ENCODE assay signal across 24 cellular contexts in the genomic region with DNA sequence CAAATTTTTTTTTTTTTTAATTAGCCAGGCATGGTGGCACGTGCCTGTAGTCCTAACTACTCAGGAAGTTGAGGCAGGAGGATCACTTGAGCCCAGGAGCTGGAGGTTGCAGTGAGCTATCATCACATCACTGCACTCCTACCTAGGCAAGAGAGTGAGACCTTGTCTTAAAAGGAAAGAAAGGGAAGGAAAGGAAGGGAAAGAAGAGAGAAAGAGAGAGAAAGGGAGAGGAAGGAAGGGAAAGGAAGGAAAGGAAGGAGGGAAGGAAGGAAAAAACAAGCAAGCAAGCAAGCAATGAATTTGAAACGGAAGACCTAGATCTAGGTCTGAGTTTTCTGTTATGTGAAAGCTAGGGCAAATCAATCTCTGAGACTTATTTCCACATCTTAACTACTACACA. TPM values are rescaled to one million over a fixed set of nuclear protein-coding genes. Genes with fewer than 3 reads are reported as not detected.
DNase-seq lines count a peak whose midpoint lies in the region; ATAC-seq and TF ChIP-seq lines count a peak whose summit lies in the region.
"Had no signal": no experiment of that assay in that cellular context is flagged by ENCODE, and none has a peak within 500 bp of the region (broad histone marks: within the 10 kb centered on the region; RNA-seq: fewer than 3 reads in every experiment).

No MANE protein-coding gene starts in this region.

- H3K4me2 ChIP-seq in BLaER1 treated with 17β-estradiol and CSF1 and Interleukin-3, amounts not matched to agents 10 nM and 100 nM: peak overlapping the region; percentile 0 to 96 (median 32); a peak in 14 of 22 replicates
- H3K4me2 ChIP-seq in SU-DHL-6 (ENCODE audit: low read depth, low read length, poor library complexity, severe bottlenecking): peak overlapping the region; percentile 81
- H3K4me2 ChIP-seq in osteoblast (ENCODE audit: insufficient read depth, low read length): no peak overlapping the region
- H3K4me2 ChIP-seq: GM23338, hepatocyte had no signal

- H3K27ac Mint-ChIP-seq in T-helper 2 cell treated with Interferon-gamma antibody and Interleukin-4, amounts not matched to agents 5 μg/mL and 100 μg/mL, for 36 hours: peak overlapping the region; percentile 52
- H3K27ac Mint-ChIP-seq in central memory CD8-positive, alpha-beta T cell (ENCODE audit: low read depth): no peak overlapping the region
- H3K27ac Mint-ChIP-seq: B cell; GM23338; stimulated activated naive CD8-positive, alpha-beta T cell treated with anti-CD3 and anti-CD28 coated beads, Interleukin-15, Interleukin-2, amounts not matched to agents 100 ng/mL and 50 ng/mL, for 24 hours; type B pancreatic cell had no signal

- peaks cover 27 to 80% (median 69%) of the 10 kb centered on the region in 11 experiments; a peak in 21 of 22 replicates for H4K20me1 ChIP-seq in BLaER1 treated with 17β-estradiol and CSF1 and Interleukin-3, amounts not matched to agents 10 nM and 100 nM
- H4K20me1 ChIP-seq in SU-DHL-6 (ENCODE audit: low read depth, low read length): peaks cover 18% of the 10 kb centered on the region
- peaks cover 15% of the 10 kb centered on the region for H4K20me1 ChIP-seq in osteoblast (ENCODE audit: insufficient read depth, low read length)

- no peaks in the 10 kb centered on the region for H3K27me3 ChIP-seq in BLaER1 treated with 17β-estradiol and CSF1 and Interleukin-3, amounts not matched to agents 10 nM and 100 nM
- H3K27me3 ChIP-seq in SU-DHL-6 (ENCODE audit: low read length) (no peaks in the 10 kb centered on the region), left ventricle myocardium inferior (ENCODE audit: low read depth) (no peaks in the 10 kb centered on the region), osteoblast (ENCODE audit: insufficient read depth, low read length) (no peaks in the 10 kb centered on the region)
- H3K27me3 ChIP-seq: foreskin keratinocyte, hepatocyte had no signal

- H3K36me3 ChIP-seq in BLaER1 treated with 17β-estradiol and CSF1 and Interleukin-3, amounts not matched to agents 10 nM and 100 nM: peaks cover 35 to 75% (median 52%) of the 10 kb centered on the region in 11 experiments
- H3K36me3 ChIP-seq in SU-DHL-6 (ENCODE audit: low read length) (peaks cover 28% of the 10 kb centered on the region), left ventricle myocardium inferior (peaks cover 25% of the 10 kb centered on the region), osteoblast (ENCODE audit: insufficient read depth, low read length) (peaks cover 18% of the 10 kb centered on the region)

- no peak for TF ChIP-seq CTCF in SU-DHL-6 (IDR thresholded peaks at IDR 0.05; ENCODE audit: insufficient read depth, low read length, poor library complexity, severe bottlenecking)
- no peak for TF ChIP-seq CTCF in left ventricle myocardium inferior (IDR thresholded peaks at IDR 0.05; ENCODE audit: borderline replicate concordance)
- TF ChIP-seq CTCF in osteoblast (IDR thresholded peaks at IDR 0.05; ENCODE audit: extremely low read depth, low read depth, low read length): no peak

- no peaks in the 10 kb centered on the region for H3K27me3 Mint-ChIP-seq in T-helper 2 cell treated with Interferon-gamma antibody and Interleukin-4, amounts not matched to agents 5 μg/mL and 100 μg/mL, for 36 hours (ENCODE audit: low read depth)
- no peaks in the 10 kb centered on the region for H3K27me3 Mint-ChIP-seq in central memory CD8-positive, alpha-beta T cell
- H3K27me3 Mint-ChIP-seq: B cell; stimulated activated naive CD8-positive, alpha-beta T cell treated with anti-CD3 and anti-CD28 coated beads, Interleukin-15, Interleukin-2, amounts not matched to agents 100 ng/mL and 50 ng/mL, for 24 hours; type B pancreatic cell had no signal

- H3F3A ChIP-seq in SU-DHL-6 (ENCODE audit: insufficient read depth): peaks cover 1% of the 10 kb centered on the region; the same call in 1 of the 2 replicates

- H3K4me3 Mint-ChIP-seq in T-helper 2 cell treated with Interferon-gamma antibody and Interleukin-4, amounts not matched to agents 5 μg/mL and 100 μg/mL, for 36 hours: peak overlapping the region; percentile 45
- peak overlapping the region; percentile 10 for H3K4me3 Mint-ChIP-seq in central memory CD8-positive, alpha-beta T cell
- H3K4me3 Mint-ChIP-seq: B cell, GM23338, type B pancreatic cell had no signal

- H3K4me1 ChIP-seq in BLaER1 treated with 17β-estradiol and CSF1 and Interleukin-3, amounts not matched to agents 10 nM and 100 nM: peaks cover 30 to 42% (median 40%) of the 10 kb centered on the region in 10 experiments
- H3K4me1 ChIP-seq in left ventricle myocardium inferior (peaks cover 49% of the 10 kb centered on the region), osteoblast (ENCODE audit: insufficient read depth, low read length) (peaks cover 22% of the 10 kb centered on the region)

- intact Hi-C loops in left ventricle myocardium inferior (cut with micrococcal nuclease): no loop called here

- no peaks in the 10 kb centered on the region for H3K9me3 ChIP-seq in BLaER1 treated with 17β-estradiol and CSF1 and Interleukin-3, amounts not matched to agents 10 nM and 100 nM (replicated peaks in 1 of 11)
- H3K9me3 ChIP-seq in SU-DHL-6 (ENCODE audit: insufficient read depth, low read length) (no peaks in the 10 kb centered on the region), left ventricle myocardium inferior (replicated peaks) (no peaks in the 10 kb centered on the region), osteoblast (ENCODE audit: low read depth, low read length) (no peaks in the 10 kb centered on the region)

- no peaks in the 10 kb centered on the region for H3K9me2 ChIP-seq in SU-DHL-6 (replicated peaks; ENCODE audit: insufficient read depth, low read length)

- peaks cover 56% of the 10 kb centered on the region for H3K36me3 Mint-ChIP-seq in T-helper 2 cell treated with Interferon-gamma antibody and Interleukin-4, amounts not matched to agents 5 μg/mL and 100 μg/mL, for 36 hours (ENCODE audit: low read depth)
- peaks cover 65% of the 10 kb centered on the region for H3K36me3 Mint-ChIP-seq in central memory CD8-positive, alpha-beta T cell (ENCODE audit: insufficient read depth)

- H3K9me3 Mint-ChIP-seq in T-helper 2 cell treated with Interferon-gamma antibody and Interleukin-4, amounts not matched to agents 5 μg/mL and 100 μg/mL, for 36 hours: no peaks in the 10 kb centered on the region
- H3K9me3 Mint-ChIP-seq in central memory CD8-positive, alpha-beta T cell: no peaks in the 10 kb centered on the region
- H3K9me3 Mint-ChIP-seq: GM23338; stimulated activated naive CD8-positive, alpha-beta T cell treated with anti-CD3 and anti-CD28 coated beads, Interleukin-15, Interleukin-2, amounts not matched to agents 100 ng/mL and 50 ng/mL, for 24 hours; type B pancreatic cell had no signal

- ATAC-seq in central memory CD8-positive, alpha-beta T cell (replicated peaks; ENCODE audit: extremely low read depth, poor library complexity, severe bottlenecking): no peak
- ATAC-seq: foreskin keratinocyte, GM23338 had no signal

- H3K79me2 ChIP-seq in SU-DHL-6 (ENCODE audit: insufficient read depth, low read length) (peaks cover 57% of the 10 kb centered on the region), osteoblast (ENCODE audit: insufficient read depth, low read length) (peaks cover 59% of the 10 kb centered on the region)

- H3K27ac ChIP-seq in BLaER1 treated with 17β-estradiol and CSF1 and Interleukin-3, amounts not matched to agents 10 nM and 100 nM: no peak overlapping the region
- no peak overlapping the region for H3K27ac ChIP-seq in SU-DHL-6 (ENCODE audit: low read depth, low read length)
- no peak overlapping the region for H3K27ac ChIP-seq in left ventricle myocardium inferior (replicated peaks)
- no peak overlapping the region for H3K27ac ChIP-seq in osteoblast (ENCODE audit: low read depth, low read length)
- H3K27ac ChIP-seq: epithelial cell of prostate, foreskin keratinocyte, hepatocyte, parathyroid adenoma had no signal

- H2AFZ ChIP-seq in SU-DHL-6 (ENCODE audit: low read depth, low read length, severe bottlenecking) (no peak overlapping the region), osteoblast (ENCODE audit: low read length) (no peak overlapping the region)
- H2AFZ ChIP-seq: GM23338, hepatocyte, parathyroid adenoma had no signal

- peaks cover 51% of the 10 kb centered on the region for H3K4me1 Mint-ChIP-seq in T-helper 2 cell treated with Interferon-gamma antibody and Interleukin-4, amounts not matched to agents 5 μg/mL and 100 μg/mL, for 36 hours (ENCODE audit: low read depth)
- peaks cover 78% of the 10 kb centered on the region for H3K4me1 Mint-ChIP-seq in central memory CD8-positive, alpha-beta T cell

- H3K9ac ChIP-seq in BLaER1 treated with 17β-estradiol and CSF1 and Interleukin-3, amounts not matched to agents 10 nM and 100 nM: peak overlapping the region in 4 of 11 experiments; percentile 3 to 88 (median 16); a peak in 3 of 22 replicates
- H3K9ac ChIP-seq in SU-DHL-6 (ENCODE audit: low read length): no peak overlapping the region
- H3K9ac ChIP-seq: parathyroid adenoma had no signal

- DNase-seq in T-helper 2 cell treated with Interferon-gamma antibody and Interleukin-4, amounts not matched to agents 5 μg/mL and 100 μg/mL, for 36 hours (ENCODE audit: low spot score): no peak
- DNase-seq in T-helper 2 cell (no peak), left ventricle myocardium inferior (no peak), cerebellar nuclear complex (lab: John Stamatoyannopoulos, UW) (no peak), osteoblast (ENCODE audit: insufficient read length, low spot score, missing footprints) (no peak)
- no peak for DNase-seq in central memory CD8-positive, alpha-beta T cell (ENCODE audit: low spot score in 2 of 2)
- DNase-seq: 8988T; foreskin keratinocyte; islet precursor cell; NCI-H1048; NCI-H2029 treated with DMSO at 0.1 percent for 48 hours; NCI-H510A treated with DMSO at 0.1 percent for 48 hours; stimulated activated CD4-positive, alpha-beta T cell treated with anti-CD3 and anti-CD28 coated beads, Interleukin-2, amount 100 ng/mL, for 24 hours; SW 1271 had no signal

- H3K4me3 ChIP-seq in BLaER1 treated with 17β-estradiol and CSF1 and Interleukin-3, amounts not matched to agents 10 nM and 100 nM: no peak overlapping the region
- H3K4me3 ChIP-seq in SU-DHL-6 (ENCODE audit: insufficient read depth, low read length, poor library complexity, severe bottlenecking) (no peak overlapping the region), left ventricle myocardium inferior (no peak overlapping the region), osteoblast (ENCODE audit: insufficient read depth, low read length) (no peak overlapping the region)
- H3K4me3 ChIP-seq: GM23338, hepatocyte, lung had no signal

RNA-seq across cellular contexts. Expression of a gene that starts 4.7 kb away (rescaled TPM):
- 6.4 TPM for total RNA-seq in left ventricle myocardium inferior
- total RNA-seq in osteoblast: 8.7 and 9.7 TPM in 2 replicates

RNA-seq across cellular contexts. Expression of a gene that starts 4.7 kb away (rescaled TPM):
- total RNA-seq in left ventricle myocardium inferior: 2.2 TPM
- 2.9 and 4.1 TPM in 2 replicates for total RNA-seq in osteoblast

RNA-seq across cellular contexts. Expression of a gene that starts 24.6 kb away (rescaled TPM):
- total RNA-seq in left ventricle myocardium inferior (40.4 TPM), osteoblast (53.3 and 56.8 TPM in 2 replicates)
